In genomic region chr6:90214461-90214860, GRCh38 we compare ENCODE assay signal across 1 cellular context.
TF ChIP-seq lines count a peak whose summit lies in the region.

No MANE protein-coding gene starts in this region.

TF ChIP-seq in SK-N-SH treated with all-trans-retinoic acid at 6 μM for 48 hours, 23 proteins besides CTCF, POLR2A, EP300 and RAD21 (continued from another document):
- TF ChIP-seq, protein P1, sequence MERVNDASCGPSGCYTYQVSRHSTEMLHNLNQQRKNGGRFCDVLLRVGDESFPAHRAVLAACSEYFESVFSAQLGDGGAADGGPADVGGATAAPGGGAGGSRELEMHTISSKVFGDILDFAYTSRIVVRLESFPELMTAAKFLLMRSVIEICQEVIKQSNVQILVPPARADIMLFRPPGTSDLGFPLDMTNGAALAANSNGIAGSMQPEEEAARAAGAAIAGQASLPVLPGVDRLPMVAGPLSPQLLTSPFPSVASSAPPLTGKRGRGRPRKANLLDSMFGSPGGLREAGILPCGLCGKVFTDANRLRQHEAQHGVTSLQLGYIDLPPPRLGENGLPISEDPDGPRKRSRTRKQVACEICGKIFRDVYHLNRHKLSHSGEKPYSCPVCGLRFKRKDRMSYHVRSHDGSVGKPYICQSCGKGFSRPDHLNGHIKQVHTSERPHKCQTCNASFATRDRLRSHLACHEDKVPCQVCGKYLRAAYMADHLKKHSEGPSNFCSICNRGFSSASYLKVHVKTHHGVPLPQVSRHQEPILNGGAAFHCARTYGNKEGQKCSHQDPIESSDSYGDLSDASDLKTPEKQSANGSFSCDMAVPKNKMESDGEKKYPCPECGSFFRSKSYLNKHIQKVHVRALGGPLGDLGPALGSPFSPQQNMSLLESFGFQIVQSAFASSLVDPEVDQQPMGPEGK (CRISPR knock-in tag; IDR thresholded peaks at IDR 0.05; ENCODE audit: borderline replicate concordance), result no peak
- TF ChIP-seq, protein P2, sequence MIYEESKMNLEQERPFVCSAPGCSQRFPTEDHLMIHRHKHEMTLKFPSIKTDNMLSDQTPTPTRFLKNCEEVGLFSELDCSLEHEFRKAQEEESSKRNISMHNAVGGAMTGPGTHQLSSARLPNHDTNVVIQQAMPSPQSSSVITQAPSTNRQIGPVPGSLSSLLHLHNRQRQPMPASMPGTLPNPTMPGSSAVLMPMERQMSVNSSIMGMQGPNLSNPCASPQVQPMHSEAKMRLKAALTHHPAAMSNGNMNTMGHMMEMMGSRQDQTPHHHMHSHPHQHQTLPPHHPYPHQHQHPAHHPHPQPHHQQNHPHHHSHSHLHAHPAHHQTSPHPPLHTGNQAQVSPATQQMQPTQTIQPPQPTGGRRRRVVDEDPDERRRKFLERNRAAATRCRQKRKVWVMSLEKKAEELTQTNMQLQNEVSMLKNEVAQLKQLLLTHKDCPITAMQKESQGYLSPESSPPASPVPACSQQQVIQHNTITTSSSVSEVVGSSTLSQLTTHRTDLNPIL (CRISPR knock-in tag; IDR thresholded peaks at IDR 0.05; ENCODE audit: low read depth), result no peak
- no peak for TF ChIP-seq ESRRG (CRISPR knock-in tag; IDR thresholded peaks at IDR 0.05)
